37 cellular contexts compared by ENCODE assay signal in genomic region chr5:31182146-31182545, GRCh38. TPM values are rescaled to one million over a fixed set of nuclear protein-coding genes. Genes with fewer than 3 reads are reported as not detected.
"Had no signal": no experiment of that assay in that cellular context is flagged by ENCODE, and none has a peak within 500 bp of the region (broad histone marks: within the 10 kb centered on the region; RNA-seq: fewer than 3 reads in every experiment).

No MANE protein-coding gene starts in this region.

- H3K9me3 ChIP-seq: ascending aorta, Peyer's patch, SJSA1, SK-N-SH had no signal

- H3K4me3 ChIP-seq: ascending aorta, cardiac muscle cell, Peyer's patch, SJSA1 had no signal

- H3K9me2 ChIP-seq: SK-N-SH had no signal

- H3K4me1 Mint-ChIP-seq: activated CD4-positive, alpha-beta memory T cell treated with anti-CD3 and anti-CD28 coated beads, Interleukin-2, amount 10 ng/mL, durations not matched to agents 7 days and 5 days; activated CD8-positive, alpha-beta memory T cell treated with anti-CD3 and anti-CD28 coated beads, Interleukin-2, amount 10 ng/mL, durations not matched to agents 7 days and 5 days; activated naive CD4-positive, alpha-beta T cell treated with anti-CD3 and anti-CD28 coated beads, Interleukin-2, amount 50 U/mL, for 24 hours; activated naive CD8-positive, alpha-beta T cell treated with anti-CD3 and anti-CD28 coated beads, Interleukin-2, amount 10 ng/mL, durations not matched to agents 7 days and 5 days; central memory CD8-positive, alpha-beta T cell; WTC11 had no signal

- H3K9me3 Mint-ChIP-seq: activated T-cell treated with anti-CD3 and anti-CD28 coated beads, Interleukin-2, amount 50 U/mL, for 72 hours; activated T-helper 17 cell treated with anti-CD3 and anti-CD28 coated beads, Interleukin-2, amount 50 U/mL, for 72 hours; central memory CD8-positive, alpha-beta T cell; T-helper 1 cell treated with Interleukin-12 subunit alpha and Interleukin-12 subunit beta and Interleukin-4 antibody, amounts not matched to agents 30 μg/mL and 1 μg/mL, for 36 hours; T-helper 2 cell treated with Interferon-gamma antibody and Interleukin-4, amounts not matched to agents 5 μg/mL and 100 μg/mL, for 36 hours had no signal

- ATAC-seq: activated CD4-positive, CD25-positive, alpha-beta regulatory T cell treated with anti-CD3 and anti-CD28 coated beads, Interleukin-2, amount 50 U/mL, for 24 hours; activated CD8-positive, alpha-beta memory T cell treated with anti-CD3 and anti-CD28 coated beads, Interleukin-2, amount 10 ng/mL, durations not matched to agents 7 days and 5 days; activated T-cell treated with anti-CD3 and anti-CD28 coated beads, Interleukin-2, amount 50 U/mL, for 72 hours; activated T-helper 17 cell treated with anti-CD3 and anti-CD28 coated beads, Interleukin-2, amount 50 U/mL, for 72 hours; PC-3; WTC11 had no signal

- H3K36me3 ChIP-seq: ascending aorta, cardiac muscle cell, Peyer's patch, SJSA1 had no signal

- H3K27me3 Mint-ChIP-seq: activated CD4-positive, alpha-beta memory T cell treated with anti-CD3 and anti-CD28 coated beads, Interleukin-2, amount 10 ng/mL, durations not matched to agents 7 days and 5 days; activated CD8-positive, alpha-beta memory T cell treated with anti-CD3 and anti-CD28 coated beads, Interleukin-2, amount 10 ng/mL, durations not matched to agents 7 days and 5 days; activated naive CD8-positive, alpha-beta T cell treated with anti-CD3 and anti-CD28 coated beads, Interleukin-2, amount 10 ng/mL, durations not matched to agents 7 days and 5 days; central memory CD8-positive, alpha-beta T cell had no signal

- H3K4me3 Mint-ChIP-seq: activated CD4-positive, alpha-beta memory T cell treated with anti-CD3 and anti-CD28 coated beads, Interleukin-2, amount 10 ng/mL, durations not matched to agents 7 days and 5 days; activated CD8-positive, alpha-beta memory T cell treated with anti-CD3 and anti-CD28 coated beads, Interleukin-2, amount 10 ng/mL, durations not matched to agents 7 days and 5 days; activated naive CD4-positive, alpha-beta T cell treated with anti-CD3 and anti-CD28 coated beads, Interleukin-2, amount 50 U/mL, for 24 hours; activated naive CD8-positive, alpha-beta T cell treated with anti-CD3 and anti-CD28 coated beads, Interleukin-2, amount 10 ng/mL, durations not matched to agents 7 days and 5 days; activated T-cell treated with anti-CD3 and anti-CD28 coated beads, Interleukin-2, amount 50 U/mL, for 72 hours; activated T-helper 17 cell treated with anti-CD3 and anti-CD28 coated beads, Interleukin-2, amount 50 U/mL, for 72 hours; central memory CD8-positive, alpha-beta T cell; T-helper 1 cell treated with Interleukin-12 subunit alpha and Interleukin-12 subunit beta and Interleukin-4 antibody, amounts not matched to agents 30 μg/mL and 1 μg/mL, for 36 hours; T-helper 2 cell treated with Interferon-gamma antibody and Interleukin-4, amounts not matched to agents 5 μg/mL and 100 μg/mL, for 36 hours; WTC11 had no signal

- H3K4me2 ChIP-seq: SK-N-SH had no signal

- H3K9ac ChIP-seq: SK-N-SH had no signal

- H3K27me3 ChIP-seq: ascending aorta, cardiac muscle cell, Peyer's patch, SJSA1 had no signal

- DNase-seq: activated CD4-positive, alpha-beta memory T cell treated with anti-CD3 and anti-CD28 coated beads, Interleukin-2, amount 10 ng/mL, durations not matched to agents 7 days and 5 days; activated CD4-positive, alpha-beta T cell treated with anti-CD3 and anti-CD28 coated beads for 4 hours; activated CD8-positive, alpha-beta memory T cell treated with anti-CD3 and anti-CD28 coated beads for 24 hours; activated CD8-positive, alpha-beta memory T cell treated with anti-CD3 and anti-CD28 coated beads, Interleukin-2, amount 10 ng/mL, durations not matched to agents 7 days and 5 days; activated CD8-positive, alpha-beta memory T cell treated with anti-CD3 and anti-CD28 coated beads, Interleukin-2, amount 50 U/mL, for 48 hours; activated effector memory CD4-positive, alpha-beta T cell treated with anti-CD3 and anti-CD28 coated beads, Interleukin-2, amount 50 U/mL, for 16 hours; activated naive CD4-positive, alpha-beta T cell treated with Interleukin-2 at 50 U/mL for 16 hours; activated naive CD8-positive, alpha-beta T cell treated with anti-CD3 and anti-CD28 coated beads, Interleukin-2, amount 10 ng/mL, durations not matched to agents 7 days and 5 days; activated T-cell treated with anti-CD3 and anti-CD28 coated beads, Interleukin-2, amount 50 U/mL, for 72 hours; amygdala; Karpas-422; KBM-7; NCI-H1105; NCI-H1417 treated with DMSO at 0.1 percent for 48 hours; NCI-H187 treated with DMSO at 0.1 percent for 48 hours; NCI-H2081; NCI-H226; NCI-H510A; NCI-H69; NCI-H82; NK-92 treated with Interleukin-12 subunit alpha and Interleukin-12 subunit beta, amount 100 ng/mL, for 24 hours; PC-3; Peyer's patch; RPMI8226; SHP77 treated with DMSO at 0.1 percent for 48 hours; SK-N-SH had no signal

- H3K4me1 ChIP-seq: ascending aorta, Peyer's patch, SJSA1 had no signal

- H3K36me3 Mint-ChIP-seq: activated CD8-positive, alpha-beta memory T cell treated with anti-CD3 and anti-CD28 coated beads, Interleukin-2, amount 10 ng/mL, durations not matched to agents 7 days and 5 days; activated naive CD4-positive, alpha-beta T cell treated with anti-CD3 and anti-CD28 coated beads, Interleukin-2, amount 50 U/mL, for 24 hours; activated naive CD8-positive, alpha-beta T cell treated with anti-CD3 and anti-CD28 coated beads, Interleukin-2, amount 10 ng/mL, durations not matched to agents 7 days and 5 days; WTC11 had no signal

- H3K27ac ChIP-seq: ascending aorta, cardiac muscle cell, Peyer's patch, SJSA1 had no signal

- H3K27ac Mint-ChIP-seq: activated CD4-positive, alpha-beta memory T cell treated with anti-CD3 and anti-CD28 coated beads, Interleukin-2, amount 10 ng/mL, durations not matched to agents 7 days and 5 days; activated CD8-positive, alpha-beta memory T cell treated with anti-CD3 and anti-CD28 coated beads, Interleukin-2, amount 10 ng/mL, durations not matched to agents 7 days and 5 days; activated naive CD4-positive, alpha-beta T cell treated with anti-CD3 and anti-CD28 coated beads, Interleukin-2, amount 50 U/mL, for 24 hours; activated naive CD8-positive, alpha-beta T cell treated with anti-CD3 and anti-CD28 coated beads, Interleukin-2, amount 10 ng/mL, durations not matched to agents 7 days and 5 days; activated T-cell treated with anti-CD3 and anti-CD28 coated beads, Interleukin-2, amount 50 U/mL, for 72 hours; activated T-helper 17 cell treated with anti-CD3 and anti-CD28 coated beads, Interleukin-2, amount 50 U/mL, for 72 hours; T-helper 1 cell treated with Interleukin-12 subunit alpha and Interleukin-12 subunit beta and Interleukin-4 antibody, amounts not matched to agents 30 μg/mL and 1 μg/mL, for 36 hours; T-helper 2 cell treated with Interferon-gamma antibody and Interleukin-4, amounts not matched to agents 5 μg/mL and 100 μg/mL, for 36 hours; WTC11 had no signal

RNA-seq across cellular contexts. Expression of gene CDH6, which starts 11.3 kb away (rescaled TPM):
- total RNA-seq: activated CD4-positive, alpha-beta memory T cell treated with anti-CD3 and anti-CD28 coated beads, Interleukin-2, amount 10 ng/mL, durations not matched to agents 7 days and 5 days; activated CD8-positive, alpha-beta memory T cell treated with anti-CD3 and anti-CD28 coated beads, Interleukin-2, amount 10 ng/mL, durations not matched to agents 7 days and 5 days; activated naive CD8-positive, alpha-beta T cell treated with anti-CD3 and anti-CD28 coated beads, Interleukin-2, amount 10 ng/mL, durations not matched to agents 7 days and 5 days; activated T-cell treated with anti-CD3 and anti-CD28 coated beads, Interleukin-2, amount 50 U/mL, for 72 hours; activated T-helper 17 cell treated with anti-CD3 and anti-CD28 coated beads, Interleukin-2, amount 50 U/mL, for 72 hours; MCF 10A had no signal
- polyA plus RNA-seq: cardiac muscle cell had no signal
